ENCODE assay signal across 25 cellular contexts in the genomic region with DNA sequence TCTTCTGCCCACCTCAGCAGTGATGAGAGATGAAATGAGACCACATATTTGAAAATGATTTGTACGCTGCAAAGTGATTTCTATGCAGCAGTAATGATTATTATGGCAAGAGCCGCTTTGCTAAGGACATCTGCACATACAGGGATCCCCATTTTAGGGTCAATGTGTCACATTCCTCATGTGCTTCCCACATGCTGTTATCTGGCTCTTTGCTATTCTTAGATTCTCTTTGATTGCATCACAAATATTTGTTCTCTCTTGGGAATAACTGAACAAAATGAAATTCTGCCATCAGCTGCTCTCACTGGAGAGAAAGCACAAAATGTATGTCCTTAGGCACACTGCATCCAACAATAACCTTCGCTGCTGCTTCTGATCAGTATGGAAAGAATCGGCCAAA.
A peak's percentile ranks its signal among the peaks of the same experiment; 100 is the strongest.
DNase-seq lines count a peak whose midpoint lies in the region; ATAC-seq and TF ChIP-seq lines count a peak whose summit lies in the region.
"Had no signal": no experiment of that assay in that cellular context is flagged by ENCODE, and none has a peak within 500 bp of the region (broad histone marks: within the 10 kb centered on the region; RNA-seq: fewer than 3 reads in every experiment).

No MANE protein-coding gene starts in this region.

- H3K9ac ChIP-seq in liver (ENCODE audit: low read depth in 1 of 2, low read length in 2 of 2), result no peak overlapping the region

- no peaks in the 10 kb centered on the region for H3K36me3 ChIP-seq in liver (ENCODE audit: control insufficient read depth in 4 of 4, insufficient read depth in 3 of 4, low read depth in 1 of 4, low read length in 3 of 4)
- no peaks in the 10 kb centered on the region for H3K36me3 ChIP-seq in right lobe of liver

- ATAC-seq in right lobe of liver (no peak), left ventricle myocardium superior (peak; percentile 64), GM21526 (IDR thresholded peaks at IDR 0.05; ENCODE audit: low FRiP score, unreplicated experiment) (no peak)
- no peak for ATAC-seq in activated T-helper 17 cell treated with anti-CD3 and anti-CD28 coated beads, Interleukin-2, amount 50 U/mL, for 72 hours (replicated peaks)
- ATAC-seq: HepG2; naive thymus-derived CD8-positive, alpha-beta T cell; stimulated activated memory B cell treated with anti-CD40 and anti-IgM and Interleukin-4, amounts not matched to agents 10 μg/mL and 1 μg/mL and 100 μg/mL, for 72 hours; WTC11 had no signal

- no peak for DNase-seq in right lobe of liver
- peak; percentile 50 to 80 for DNase-seq in cardiac fibroblast (ENCODE audit: low read depth in 2 of 2)
- no peak for DNase-seq in left ventricle myocardium superior
- no peak for DNase-seq in NCI-H82 treated with DMSO at 0.1 percent for 48 hours (lab: John Stamatoyannopoulos, UW; ENCODE audit: unreplicated experiment)
- no peak for DNase-seq in NCI-H1105 (lab: John Stamatoyannopoulos, UW)
- DNase-seq: ACHN; activated CD8-positive, alpha-beta memory T cell treated with anti-CD3 and anti-CD28 coated beads, Interleukin-2, amount 50 U/mL, for 4 hours; aorta; HCEC 1CT; naive thymus-derived CD8-positive, alpha-beta T cell; NCI-H1105 treated with DMSO at 0.1 percent for 48 hours; NCI-H2081 treated with DMSO at 0.1 percent for 48 hours; NCI-H345; NCI-H82; stimulated activated CD4-positive, alpha-beta T cell treated with anti-CD3 and anti-CD28 coated beads, Interleukin-4, amount 100 ng/mL, for 1 hour had no signal

- 59% methylated on average over 4 of the region's 4 CpGs for WGBS in liver
- 55% methylated on average over 4 of the region's 4 CpGs for WGBS in right lobe of liver (ENCODE audit: insufficient coverage, low coverage, low lambda C conversion rate, missing lambda C conversion rate)

- H3K27ac ChIP-seq in liver (ENCODE audit: low read depth in 1 of 2, low read length in 2 of 2) (no peak overlapping the region), right lobe of liver (no peak overlapping the region)
- H3K27ac ChIP-seq: C4-2B, epithelial cell of prostate, HL-60 had no signal

- H3K27me3 Mint-ChIP-seq in activated T-helper 17 cell treated with anti-CD3 and anti-CD28 coated beads, Interleukin-2, amount 50 U/mL, for 72 hours, result peaks cover 4% of the 10 kb centered on the region

- H3K4me1 Mint-ChIP-seq in activated T-helper 17 cell treated with anti-CD3 and anti-CD28 coated beads, Interleukin-2, amount 50 U/mL, for 72 hours, result no peaks in the 10 kb centered on the region
- H3K4me1 Mint-ChIP-seq: activated naive CD4-positive, alpha-beta T cell treated with anti-CD3 and anti-CD28 coated beads, Interleukin-2, amount 50 U/mL, for 24 hours; naive thymus-derived CD8-positive, alpha-beta T cell; stimulated activated memory B cell treated with anti-CD40 and anti-IgM and Interleukin-4, amounts not matched to agents 10 μg/mL and 1 μg/mL and 100 μg/mL, for 72 hours had no signal

- H3K4me3 ChIP-seq in liver (ENCODE audit: low read depth in 1 of 3, low read length in 3 of 3) (no peak overlapping the region), right lobe of liver (no peak overlapping the region), cardiac fibroblast (replicated peaks in 1 of 2; ENCODE audit: low read depth in 2 of 2, low read length in 2 of 2) (no peak overlapping the region)

- H3K27ac Mint-ChIP-seq in activated T-helper 17 cell treated with anti-CD3 and anti-CD28 coated beads, Interleukin-2, amount 50 U/mL, for 72 hours, result no peak overlapping the region
- H3K27ac Mint-ChIP-seq: activated naive CD4-positive, alpha-beta T cell treated with anti-CD3 and anti-CD28 coated beads, Interleukin-2, amount 50 U/mL, for 24 hours; naive thymus-derived CD8-positive, alpha-beta T cell; stimulated activated memory B cell treated with anti-CD40 and anti-IgM and Interleukin-4, amounts not matched to agents 10 μg/mL and 1 μg/mL and 100 μg/mL, for 72 hours; WTC11 had no signal

- no peaks in the 10 kb centered on the region for H3K27me3 ChIP-seq in liver (ENCODE audit: control insufficient read depth in 4 of 4, insufficient read depth in 4 of 4, low read length in 3 of 4)
- no peaks in the 10 kb centered on the region for H3K27me3 ChIP-seq in right lobe of liver

- H3K4me3 Mint-ChIP-seq in activated T-helper 17 cell treated with anti-CD3 and anti-CD28 coated beads, Interleukin-2, amount 50 U/mL, for 72 hours, result no peak overlapping the region
- H3K4me3 Mint-ChIP-seq: activated naive CD4-positive, alpha-beta T cell treated with anti-CD3 and anti-CD28 coated beads, Interleukin-2, amount 50 U/mL, for 24 hours; naive thymus-derived CD8-positive, alpha-beta T cell; stimulated activated memory B cell treated with anti-CD40 and anti-IgM and Interleukin-4, amounts not matched to agents 10 μg/mL and 1 μg/mL and 100 μg/mL, for 72 hours; WTC11 had no signal

- intact Hi-C loops in right lobe of liver (cut with DNase I) (no loop called here), left ventricle myocardium superior (cut with micrococcal nuclease) (no loop called here)

- no peak for TF ChIP-seq CTCF in liver (IDR thresholded peaks at IDR 0.05; ENCODE audit: low read depth, low read length, missing input control)
- TF ChIP-seq CTCF in right lobe of liver (IDR thresholded peaks at IDR 0.05), result no peak
- TF ChIP-seq CTCF in cardiac fibroblast (IDR thresholded peaks at IDR 0.05; ENCODE audit: low read depth, low read length), result no peak

- H3K4me1 ChIP-seq in liver (ENCODE audit: control insufficient read depth in 4 of 4, insufficient read depth in 4 of 4, low read length in 3 of 4), result no peaks in the 10 kb centered on the region
- H3K4me1 ChIP-seq in right lobe of liver, result no peaks in the 10 kb centered on the region

- H3K36me3 Mint-ChIP-seq in activated T-helper 17 cell treated with anti-CD3 and anti-CD28 coated beads, Interleukin-2, amount 50 U/mL, for 72 hours (ENCODE audit: low read depth), result no peaks in the 10 kb centered on the region
- H3K36me3 Mint-ChIP-seq: activated naive CD4-positive, alpha-beta T cell treated with anti-CD3 and anti-CD28 coated beads, Interleukin-2, amount 50 U/mL, for 24 hours; stimulated activated memory B cell treated with anti-CD40 and anti-IgM and Interleukin-4, amounts not matched to agents 10 μg/mL and 1 μg/mL and 100 μg/mL, for 72 hours had no signal

- no peak for TF ChIP-seq POLR2A in right lobe of liver (IDR thresholded peaks at IDR 0.05)

- H3K9me3 ChIP-seq in liver (ENCODE audit: control insufficient read depth in 4 of 4, low read length in 3 of 4), result no peaks in the 10 kb centered on the region
- no peaks in the 10 kb centered on the region for H3K9me3 ChIP-seq in right lobe of liver

- no peak for TF ChIP-seq RAD21 in liver (IDR thresholded peaks at IDR 0.05)

- H3K9me3 Mint-ChIP-seq in activated T-helper 17 cell treated with anti-CD3 and anti-CD28 coated beads, Interleukin-2, amount 50 U/mL, for 72 hours, result peaks cover 4% of the 10 kb centered on the region

TF ChIP-seq in liver, 16 proteins besides CTCF, POLR2A, EP300 and RAD21:
- TF ChIP-seq NR2F2 (IDR thresholded peaks at IDR 0.05) (peak; percentile 58), RXRA (IDR thresholded peaks at IDR 0.05) (no peak)
- TF ChIP-seq, protein P1, sequence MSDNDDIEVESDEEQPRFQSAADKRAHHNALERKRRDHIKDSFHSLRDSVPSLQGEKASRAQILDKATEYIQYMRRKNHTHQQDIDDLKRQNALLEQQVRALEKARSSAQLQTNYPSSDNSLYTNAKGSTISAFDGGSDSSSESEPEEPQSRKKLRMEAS (IDR thresholded peaks at IDR 0.05), result no peak

Comparison
In these comparisons a context has a peak if more than half of its experiments do, and no peak if none do; other contexts are left out.
1. DNase-seq: peak in cardiac fibroblast (2 of 2); none in right lobe of liver (0 of 3), left ventricle myocardium superior (single experiment), NCI-H82 treated with DMSO at 0.1 percent for 48 hours (single experiment) and NCI-H1105 (single experiment).